ENCODE assay signal across 14 cellular contexts in genomic region chr16:73060216-73060615, GRCh38. TPM values are rescaled to one million over a fixed set of nuclear protein-coding genes. Genes with fewer than 3 reads are reported as not detected.
A peak's percentile ranks its signal among the peaks of the same experiment; 100 is the strongest.
DNase-seq lines count a peak whose midpoint lies in the region; FAIRE-seq and TF ChIP-seq lines count a peak whose summit lies in the region.
"Had no signal": no experiment of that assay in that cellular context is flagged by ENCODE, and none has a peak within 500 bp of the region (broad histone marks: within the 10 kb centered on the region; RNA-seq: fewer than 3 reads in every experiment).

No MANE protein-coding gene starts in this region.

- no peak overlapping the region for H3K4me3 Mint-ChIP-seq in activated naive CD4-positive, alpha-beta T cell treated with anti-CD3 and anti-CD28 coated beads for 36 hours
- H3K4me3 Mint-ChIP-seq: activated T-cell treated with anti-CD3 and anti-CD28 coated beads, Interleukin-2, amount 50 U/mL, for 24 hours had no signal

- TF ChIP-seq CTCF in brain microvascular endothelial cell (IDR thresholded peaks at IDR 0.05; ENCODE audit: low read depth, low read length, missing control alignments), result no peak
- TF ChIP-seq CTCF in tibial artery (IDR thresholded peaks at IDR 0.05), result no peak

- peak; percentile 43 for DNase-seq in NCI-H2107 treated with DMSO at 0.1 percent for 48 hours (lab: John Stamatoyannopoulos, UW; ENCODE audit: unreplicated experiment)
- DNase-seq in NCI-H2107 (lab: John Stamatoyannopoulos, UW), result no peak
- no peak for DNase-seq in brain microvascular endothelial cell
- DNase-seq in tibial artery, result peak in 1 of 2 donors; percentile 61
- no peak for DNase-seq in activated naive CD4-positive, alpha-beta T cell treated with anti-CD3 and anti-CD28 coated beads for 36 hours
- no peak for DNase-seq in frontal cortex (ENCODE audit: low spot score in 2 of 2)
- no peak for DNase-seq in activated effector memory CD4-positive, alpha-beta T cell treated with Interleukin-2 at 50 U/mL for 16 hours
- DNase-seq: activated T-cell treated with anti-CD3 and anti-CD28 coated beads, Interleukin-2, amount 50 U/mL, for 24 hours; DND-41; NCI-H2029 treated with DMSO at 0.1 percent for 48 hours; RPMI8226; small intestine had no signal

- H3K27ac Mint-ChIP-seq in activated naive CD4-positive, alpha-beta T cell treated with anti-CD3 and anti-CD28 coated beads for 36 hours, result no peak overlapping the region
- H3K27ac Mint-ChIP-seq: activated T-cell treated with anti-CD3 and anti-CD28 coated beads, Interleukin-2, amount 50 U/mL, for 24 hours had no signal

- H3K36me3 ChIP-seq in brain microvascular endothelial cell (replicated peaks) (no peaks in the 10 kb centered on the region), muscle layer of duodenum (ENCODE audit: control insufficient read depth in 1 of 2, insufficient read depth in 2 of 2, low read length in 2 of 2) (no peaks in the 10 kb centered on the region), tibial artery (no peaks in the 10 kb centered on the region)
- H3K36me3 ChIP-seq: cardiac muscle cell had no signal

- no peaks in the 10 kb centered on the region for H3K36me3 Mint-ChIP-seq in activated naive CD4-positive, alpha-beta T cell treated with anti-CD3 and anti-CD28 coated beads for 36 hours (ENCODE audit: low read depth)

- H3K27me3 ChIP-seq in brain microvascular endothelial cell (replicated peaks), result no peaks in the 10 kb centered on the region
- peaks cover 27% of the 10 kb centered on the region for H3K27me3 ChIP-seq in muscle layer of duodenum (ENCODE audit: low read depth, low read length)
- no peaks in the 10 kb centered on the region for H3K27me3 ChIP-seq in tibial artery

- FAIRE-seq in frontal cortex (lab: Jason Lieb, UNC), result no peak
- FAIRE-seq: small intestine had no signal

- H3K4me3 ChIP-seq in brain microvascular endothelial cell (ENCODE audit: low read depth, low read length), result peak overlapping the region; percentile 68
- H3K4me3 ChIP-seq in muscle layer of duodenum (ENCODE audit: low read depth in 1 of 2, low read length in 2 of 2), result peak overlapping the region in 1 of 2 donors; percentile 71
- peak overlapping the region; percentile 84 to 88 for H3K4me3 ChIP-seq in tibial artery

- H3K27ac ChIP-seq in brain microvascular endothelial cell (peak overlapping the region; percentile 97), muscle layer of duodenum (ENCODE audit: low read length) (peak overlapping the region; percentile 74), tibial artery (peak overlapping the region; percentile 99)
- H3K27ac ChIP-seq: cardiac muscle cell had no signal

- in situ Hi-C loops in brain microvascular endothelial cell (cut with HindIII; ENCODE audit: low pct_ligation_motif_present, low sequenced_read_pairs), result no loop called here

- H3K4me1 Mint-ChIP-seq in activated naive CD4-positive, alpha-beta T cell treated with anti-CD3 and anti-CD28 coated beads for 36 hours (ENCODE audit: low read depth), result peaks cover 28% of the 10 kb centered on the region

- peaks cover 72% of the 10 kb centered on the region for H3K27me3 Mint-ChIP-seq in activated naive CD4-positive, alpha-beta T cell treated with anti-CD3 and anti-CD28 coated beads for 36 hours (ENCODE audit: low read depth)

- CTCF ChIA-PET in activated naive CD4-positive, alpha-beta T cell treated with anti-CD3 and anti-CD28 coated beads for 36 hours (lab: Charles Lee), result no interaction called here

- no peaks in the 10 kb centered on the region for H3K9me3 ChIP-seq in muscle layer of duodenum (ENCODE audit: control insufficient read depth in 1 of 2, low read length in 2 of 2)
- H3K9me3 ChIP-seq in tibial artery, result no peaks in the 10 kb centered on the region

- H3K4me1 ChIP-seq in muscle layer of duodenum (ENCODE audit: control insufficient read depth in 1 of 2, insufficient read depth in 2 of 2, low read length in 2 of 2), result peaks cover 11 to 28% of the 10 kb centered on the region in 2 donors
- peaks cover 0 to 27% (median 17%) of the 10 kb centered on the region in 4 donors for H3K4me1 ChIP-seq in tibial artery

- intact Hi-C loops in tibial artery (cut with DNase I; ENCODE audit: low total_unique reads), result loop anchor here (10.0 kb wide), 1 partner anchor 275 kb away; no protein-coding TSS in a partner anchor
- intact Hi-C loops in activated naive CD4-positive, alpha-beta T cell treated with anti-CD3 and anti-CD28 coated beads for 36 hours (cut with micrococcal nuclease), result loop anchor here (5.0 kb wide), 1 partner anchor 393 kb away; no protein-coding TSS in a partner anchor

- H3K9me3 Mint-ChIP-seq in activated naive CD4-positive, alpha-beta T cell treated with anti-CD3 and anti-CD28 coated beads for 36 hours, result no peaks in the 10 kb centered on the region
- H3K9me3 Mint-ChIP-seq: activated T-cell treated with anti-CD3 and anti-CD28 coated beads, Interleukin-2, amount 50 U/mL, for 24 hours had no signal

RNA-seq across cellular contexts. Expression of gene ZFHX3, which starts 12.3 kb away (rescaled TPM):
- under 1 TPM; 0.44 to 0.72 TPM for total RNA-seq in activated naive CD4-positive, alpha-beta T cell treated with anti-CD3 and anti-CD28 coated beads for 36 hours
- 4.9 TPM for total RNA-seq in frontal cortex
